8 cellular contexts compared by ENCODE assay signal in the genomic region with DNA sequence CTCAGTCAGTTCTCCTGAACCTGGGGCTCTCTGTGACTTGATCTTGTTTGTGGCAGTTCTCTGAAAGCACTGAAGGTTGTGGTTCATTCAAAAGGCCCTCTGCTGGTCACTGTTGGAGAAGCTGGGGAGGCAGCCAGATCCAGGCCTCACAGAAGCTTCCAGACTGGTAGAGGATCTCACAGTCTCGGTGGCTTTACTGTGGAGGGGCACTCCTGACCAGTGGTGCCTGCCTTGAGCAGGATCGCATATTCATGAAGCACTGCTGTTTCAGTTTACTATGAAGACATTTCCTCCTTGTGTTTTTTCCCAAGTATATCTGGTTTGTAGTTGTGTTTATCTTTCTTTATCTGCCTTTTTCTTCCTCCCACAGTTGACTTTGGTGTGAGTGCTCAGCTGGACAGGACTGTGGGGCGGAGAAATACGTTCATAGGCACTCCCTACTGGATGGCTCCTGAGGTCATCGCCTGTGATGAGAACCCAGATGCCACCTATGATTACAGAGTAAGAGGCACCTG.
DNase-seq lines count a peak whose midpoint lies in the region; ATAC-seq and TF ChIP-seq lines count a peak whose summit lies in the region.

No MANE protein-coding gene starts in this region.

- H3K4me2 ChIP-seq in trophoblast cell (ENCODE audit: low read length), result no peak overlapping the region

- H3K27ac Mint-ChIP-seq in Caco-2 (ENCODE audit: unreplicated experiment), result peak overlapping the region; percentile 66

- no CpG with 5 or more reads among the region's 5 CpGs for WGBS in trophoblast cell (ENCODE audit: extremely low coverage, insufficient coverage, insufficient read length)

- H2AK5ac ChIP-seq in trophoblast cell (ENCODE audit: low read length), result no peak overlapping the region

- intact Hi-C loops in Caco-2 (cut with micrococcal nuclease; ENCODE audit: unreplicated experiment) (loop anchor here (1.0 to 2.0 kb wide), 6 partner anchors 61 to 489 kb away; a partner anchor contains a TSS), head of caudate nucleus (cut with DNase I) (loop anchor here (5.0 to 10.0 kb wide), 3 partner anchors 134 to 487 kb away; a partner anchor contains a TSS)

- H3K79me2 ChIP-seq in trophoblast cell (ENCODE audit: control insufficient read depth, insufficient read depth, low read length, poor library complexity), result no peaks in the 10 kb centered on the region

- no peaks in the 10 kb centered on the region for H3K9me3 Mint-ChIP-seq in Caco-2 (ENCODE audit: unreplicated experiment)

- H3K14ac ChIP-seq in trophoblast cell (ENCODE audit: low read length), result no peak overlapping the region

- no peak overlapping the region for H2AFZ ChIP-seq in trophoblast cell (ENCODE audit: insufficient read depth, low read length, poor library complexity)

- H3K4me1 ChIP-seq in Caco-2 (peaks cover 33% of the 10 kb centered on the region), trophoblast cell (ENCODE audit: control insufficient read depth in 1 of 2, insufficient read depth in 2 of 2, low read length in 2 of 2) (peaks cover 6 to 9% of the 10 kb centered on the region in 2 experiments)

- no peak overlapping the region for H3K4ac ChIP-seq in trophoblast cell (ENCODE audit: low read depth, low read length)

- H2BK120ac ChIP-seq in trophoblast cell (ENCODE audit: insufficient read depth, low read length, poor library complexity), result no peak overlapping the region

- ATAC-seq in GM19455 (IDR thresholded peaks at IDR 0.05; ENCODE audit: unreplicated experiment) (peak; percentile 87), SK-N-SH treated with all-trans-retinoic acid at 6 μM for 48 hours (peak; percentile 88)

- peak; percentile 64 to 90 for TF ChIP-seq CTCF in Caco-2 (IDR thresholded peaks at IDR 0.05; ENCODE audit: insufficient read depth in 1 of 2, low read depth in 1 of 2, low read length in 1 of 2, severe bottlenecking in 1 of 2, unreplicated experiment in 1 of 2)

- H3K4me3 ChIP-seq in Caco-2 (ENCODE audit: low read depth, low read length), result no peak overlapping the region
- H3K4me3 ChIP-seq in trophoblast cell (ENCODE audit: low read depth, low read length), result no peak overlapping the region

- H3K4me3 Mint-ChIP-seq in Caco-2 (ENCODE audit: unreplicated experiment), result no peak overlapping the region

- H3K4me1 Mint-ChIP-seq in Caco-2 (ENCODE audit: low read depth, unreplicated experiment), result peaks cover 41% of the 10 kb centered on the region

- H4K91ac ChIP-seq in trophoblast cell (ENCODE audit: low read depth, low read length), result no peak overlapping the region

- H3K27me3 ChIP-seq in Caco-2 (replicated peaks; ENCODE audit: control insufficient read depth, insufficient read depth, low read length), result no peaks in the 10 kb centered on the region
- no peaks in the 10 kb centered on the region for H3K27me3 ChIP-seq in trophoblast cell (ENCODE audit: insufficient read depth, low read length)

- H3K79me1 ChIP-seq in trophoblast cell (ENCODE audit: low read length), result peaks cover 5% of the 10 kb centered on the region

- no peak overlapping the region for H2BK5ac ChIP-seq in trophoblast cell (ENCODE audit: low read depth, low read length, poor library complexity)

- no peaks in the 10 kb centered on the region for H3K36me3 ChIP-seq in Caco-2 (ENCODE audit: control insufficient read depth, insufficient read depth, low read length)
- peaks cover 16 to 23% of the 10 kb centered on the region in 2 experiments for H3K36me3 ChIP-seq in trophoblast cell (ENCODE audit: control insufficient read depth in 1 of 2, insufficient read depth in 2 of 2, low read length in 2 of 2)

- no peaks in the 10 kb centered on the region for H3K27me3 Mint-ChIP-seq in Caco-2 (ENCODE audit: insufficient read depth, unreplicated experiment)

- CTCF ChIA-PET in Caco-2 (lab: Charles Lee), result interaction anchor here (0.6 to 1.3 kb wide), 11 partner anchors 22 to 489 kb away, joined by 3 to 7 read pairs (median 3); a partner anchor contains a TSS

- DNase-seq in Caco-2, result peak; percentile 80
- DNase-seq in HUDEP-2 (lab: John Stamatoyannopoulos, UW; ENCODE audit: unreplicated experiment in 76 of 76), result peak in 65 of 76 experiments; percentile 2 to 74 (median 37)
- DNase-seq in activated naive CD4-positive, alpha-beta T cell treated with anti-CD3 and anti-CD28 coated beads, Interleukin-2, amount 50 U/mL, for 16 hours, result peak; percentile 67
- DNase-seq in head of caudate nucleus, result peak; percentile 44 to 92 (median 79)
- DNase-seq in trophoblast cell, result peak; percentile 66 to 80
- peak; percentile 77 for DNase-seq in ureter (ENCODE audit: low spot score)

- no peak overlapping the region for H4K8ac ChIP-seq in trophoblast cell (ENCODE audit: low read depth, low read length)

- no peak overlapping the region for H3K27ac ChIP-seq in trophoblast cell (ENCODE audit: low read depth, low read length)

- H3K9ac ChIP-seq in trophoblast cell (ENCODE audit: low read length), result no peak overlapping the region

- H2BK12ac ChIP-seq in trophoblast cell (ENCODE audit: low read length), result no peak overlapping the region

- H3K18ac ChIP-seq in trophoblast cell (ENCODE audit: low read length), result no peak overlapping the region

- peaks cover 84% of the 10 kb centered on the region for H3K36me3 Mint-ChIP-seq in Caco-2 (ENCODE audit: insufficient read depth, unreplicated experiment)

- no peak overlapping the region for H3K23ac ChIP-seq in trophoblast cell (ENCODE audit: low read length)

- POLR2A ChIA-PET in Caco-2 (lab: Charles Lee), result interaction anchor here (0.5 kb wide), 1 partner anchor 134 kb away, joined by 4 read pairs; a partner anchor contains a TSS

- H3K9me3 ChIP-seq in Caco-2, result no peaks in the 10 kb centered on the region
- H3K9me3 ChIP-seq in trophoblast cell (ENCODE audit: insufficient read depth, low read depth, low read length), result no peaks in the 10 kb centered on the region

- BruUV-seq in Caco-2 (replicated peaks; lab: Mats Ljungman, UMichigan), result no TSS peak

- no peak overlapping the region for H4K12ac ChIP-seq in trophoblast cell (ENCODE audit: low read depth, low read length)

TF ChIP-seq in SK-N-SH treated with all-trans-retinoic acid at 6 μM for 48 hours, 23 proteins besides CTCF, POLR2A, EP300 and RAD21 (continues in another document):
- TF ChIP-seq RARB (CRISPR knock-in tag; IDR thresholded peaks at IDR 0.05) (no peak), TOX (CRISPR knock-in tag; IDR thresholded peaks at IDR 0.05; ENCODE audit: borderline replicate concordance) (no peak), ZFP30 (CRISPR knock-in tag; IDR thresholded peaks at IDR 0.05) (no peak), GLIS3 (CRISPR knock-in tag; IDR thresholded peaks at IDR 0.05) (no peak), ISL1 (CRISPR knock-in tag; IDR thresholded peaks at IDR 0.05) (no peak), ZNF70 (CRISPR knock-in tag; IDR thresholded peaks at IDR 0.05) (no peak), ZNF565 (CRISPR knock-in tag; conservative IDR thresholded peaks at IDR 0.05; ENCODE audit: low read depth) (no peak), OSR1 (CRISPR knock-in tag; IDR thresholded peaks at IDR 0.05) (no peak), ESRRG (CRISPR knock-in tag; IDR thresholded peaks at IDR 0.05) (no peak), TCF4 (CRISPR knock-in tag; IDR thresholded peaks at IDR 0.05; ENCODE audit: borderline replicate concordance) (no peak)
- TF ChIP-seq, protein P1, sequence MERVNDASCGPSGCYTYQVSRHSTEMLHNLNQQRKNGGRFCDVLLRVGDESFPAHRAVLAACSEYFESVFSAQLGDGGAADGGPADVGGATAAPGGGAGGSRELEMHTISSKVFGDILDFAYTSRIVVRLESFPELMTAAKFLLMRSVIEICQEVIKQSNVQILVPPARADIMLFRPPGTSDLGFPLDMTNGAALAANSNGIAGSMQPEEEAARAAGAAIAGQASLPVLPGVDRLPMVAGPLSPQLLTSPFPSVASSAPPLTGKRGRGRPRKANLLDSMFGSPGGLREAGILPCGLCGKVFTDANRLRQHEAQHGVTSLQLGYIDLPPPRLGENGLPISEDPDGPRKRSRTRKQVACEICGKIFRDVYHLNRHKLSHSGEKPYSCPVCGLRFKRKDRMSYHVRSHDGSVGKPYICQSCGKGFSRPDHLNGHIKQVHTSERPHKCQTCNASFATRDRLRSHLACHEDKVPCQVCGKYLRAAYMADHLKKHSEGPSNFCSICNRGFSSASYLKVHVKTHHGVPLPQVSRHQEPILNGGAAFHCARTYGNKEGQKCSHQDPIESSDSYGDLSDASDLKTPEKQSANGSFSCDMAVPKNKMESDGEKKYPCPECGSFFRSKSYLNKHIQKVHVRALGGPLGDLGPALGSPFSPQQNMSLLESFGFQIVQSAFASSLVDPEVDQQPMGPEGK (CRISPR knock-in tag; IDR thresholded peaks at IDR 0.05; ENCODE audit: borderline replicate concordance), result no peak
- TF ChIP-seq, protein P2, sequence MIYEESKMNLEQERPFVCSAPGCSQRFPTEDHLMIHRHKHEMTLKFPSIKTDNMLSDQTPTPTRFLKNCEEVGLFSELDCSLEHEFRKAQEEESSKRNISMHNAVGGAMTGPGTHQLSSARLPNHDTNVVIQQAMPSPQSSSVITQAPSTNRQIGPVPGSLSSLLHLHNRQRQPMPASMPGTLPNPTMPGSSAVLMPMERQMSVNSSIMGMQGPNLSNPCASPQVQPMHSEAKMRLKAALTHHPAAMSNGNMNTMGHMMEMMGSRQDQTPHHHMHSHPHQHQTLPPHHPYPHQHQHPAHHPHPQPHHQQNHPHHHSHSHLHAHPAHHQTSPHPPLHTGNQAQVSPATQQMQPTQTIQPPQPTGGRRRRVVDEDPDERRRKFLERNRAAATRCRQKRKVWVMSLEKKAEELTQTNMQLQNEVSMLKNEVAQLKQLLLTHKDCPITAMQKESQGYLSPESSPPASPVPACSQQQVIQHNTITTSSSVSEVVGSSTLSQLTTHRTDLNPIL (CRISPR knock-in tag; IDR thresholded peaks at IDR 0.05; ENCODE audit: low read depth), result no peak
- TF ChIP-seq, protein P3, sequence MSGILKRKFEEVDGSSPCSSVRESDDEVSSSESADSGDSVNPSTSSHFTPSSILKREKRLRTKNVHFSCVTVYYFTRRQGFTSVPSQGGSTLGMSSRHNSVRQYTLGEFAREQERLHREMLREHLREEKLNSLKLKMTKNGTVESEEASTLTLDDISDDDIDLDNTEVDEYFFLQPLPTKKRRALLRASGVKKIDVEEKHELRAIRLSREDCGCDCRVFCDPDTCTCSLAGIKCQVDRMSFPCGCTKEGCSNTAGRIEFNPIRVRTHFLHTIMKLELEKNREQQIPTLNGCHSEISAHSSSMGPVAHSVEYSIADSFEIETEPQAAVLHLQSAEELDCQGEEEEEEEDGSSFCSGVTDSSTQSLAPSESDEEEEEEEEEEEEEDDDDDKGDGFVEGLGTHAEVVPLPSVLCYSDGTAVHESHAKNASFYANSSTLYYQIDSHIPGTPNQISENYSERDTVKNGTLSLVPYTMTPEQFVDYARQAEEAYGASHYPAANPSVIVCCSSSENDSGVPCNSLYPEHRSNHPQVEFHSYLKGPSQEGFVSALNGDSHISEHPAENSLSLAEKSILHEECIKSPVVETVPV (CRISPR knock-in tag; IDR thresholded peaks at IDR 0.05), result no peak
